11 cellular contexts compared by ENCODE assay signal in genomic region chr9:120933310-120934044, GRCh38. TPM values are rescaled to one million over a fixed set of nuclear protein-coding genes. Genes with fewer than 3 reads are reported as not detected.
DNase-seq lines count a peak whose midpoint lies in the region; ATAC-seq and TF ChIP-seq lines count a peak whose summit lies in the region.
"Had no signal": no experiment of that assay in that cellular context is flagged by ENCODE, and none has a peak within 500 bp of the region (broad histone marks: within the 10 kb centered on the region; RNA-seq: fewer than 3 reads in every experiment).

No MANE protein-coding gene starts in this region.

- H3K9me2 ChIP-seq in Karpas-422 (replicated peaks; ENCODE audit: insufficient read depth, low read length): no peaks in the 10 kb centered on the region

- H3K9ac ChIP-seq in Karpas-422 (ENCODE audit: low read length): peak overlapping the region; percentile 81

- no peak for ATAC-seq in activated CD4-positive, alpha-beta T cell treated with anti-CD3 and anti-CD28 coated beads for 36 hours
- no peak for ATAC-seq in stimulated activated memory B cell treated with anti-CD40 and anti-IgM and Interleukin-4, amounts not matched to agents 10 μg/mL and 1 μg/mL and 100 μg/mL, for 72 hours
- ATAC-seq in GM19395 (IDR thresholded peaks at IDR 0.05; ENCODE audit: unreplicated experiment) (no peak), GM19351 (IDR thresholded peaks at IDR 0.05; ENCODE audit: unreplicated experiment) (no peak)

- peak overlapping the region; percentile 22 for H3K4me3 Mint-ChIP-seq in activated CD4-positive, alpha-beta T cell treated with anti-CD3 and anti-CD28 coated beads for 36 hours
- no peak overlapping the region for H3K4me3 Mint-ChIP-seq in chondrocyte (ENCODE audit: unreplicated experiment)
- H3K4me3 Mint-ChIP-seq in stimulated activated memory B cell treated with anti-CD40 and anti-IgM and Interleukin-4, amounts not matched to agents 10 μg/mL and 1 μg/mL and 100 μg/mL, for 72 hours: no peak overlapping the region

- H3K36me3 Mint-ChIP-seq in activated CD4-positive, alpha-beta T cell treated with anti-CD3 and anti-CD28 coated beads for 36 hours (ENCODE audit: low read depth): peaks cover 3% of the 10 kb centered on the region
- no peaks in the 10 kb centered on the region for H3K36me3 Mint-ChIP-seq in chondrocyte (ENCODE audit: low read depth)
- H3K36me3 Mint-ChIP-seq in stimulated activated memory B cell treated with anti-CD40 and anti-IgM and Interleukin-4, amounts not matched to agents 10 μg/mL and 1 μg/mL and 100 μg/mL, for 72 hours: no peaks in the 10 kb centered on the region

- H3K27ac ChIP-seq in Karpas-422 (ENCODE audit: low read length): peak overlapping the region; percentile 100

- peak overlapping the region; percentile 81 for H3K4me2 ChIP-seq in Karpas-422 (ENCODE audit: low read depth, low read length, poor library complexity, severe bottlenecking)

- H2AFZ ChIP-seq in Karpas-422 (ENCODE audit: low read length): no peak overlapping the region; the same call in 1 of the 2 replicates

- no peaks in the 10 kb centered on the region for H3K9me3 ChIP-seq in Karpas-422 (ENCODE audit: low read length)
- H3K9me3 ChIP-seq: Peyer's patch had no signal

- H3K79me2 ChIP-seq in Karpas-422 (ENCODE audit: low read length): no peaks in the 10 kb centered on the region

- H3K4me1 Mint-ChIP-seq in activated CD4-positive, alpha-beta T cell treated with anti-CD3 and anti-CD28 coated beads for 36 hours: peaks cover 81% of the 10 kb centered on the region
- peaks cover 90% of the 10 kb centered on the region for H3K4me1 Mint-ChIP-seq in chondrocyte (ENCODE audit: low read depth)
- peaks cover 90% of the 10 kb centered on the region for H3K4me1 Mint-ChIP-seq in stimulated activated memory B cell treated with anti-CD40 and anti-IgM and Interleukin-4, amounts not matched to agents 10 μg/mL and 1 μg/mL and 100 μg/mL, for 72 hours

- H3K9me3 Mint-ChIP-seq in activated CD4-positive, alpha-beta T cell treated with anti-CD3 and anti-CD28 coated beads for 36 hours (ENCODE audit: low read depth): peaks cover 1% of the 10 kb centered on the region
- H3K9me3 Mint-ChIP-seq in chondrocyte (ENCODE audit: low read depth): no peaks in the 10 kb centered on the region
- H3K9me3 Mint-ChIP-seq in stimulated activated memory B cell treated with anti-CD40 and anti-IgM and Interleukin-4, amounts not matched to agents 10 μg/mL and 1 μg/mL and 100 μg/mL, for 72 hours: no peaks in the 10 kb centered on the region

- DNase-seq in activated CD4-positive, alpha-beta T cell treated with anti-CD3 and anti-CD28 coated beads for 36 hours: no peak
- no peak for DNase-seq in activated CD4-positive, alpha-beta T cell treated with anti-CD3 and anti-CD28 coated beads, Interleukin-2, amount 50 U/mL, for 4 hours
- DNase-seq in Karpas-422 (peak; percentile 68), chondrocyte (ENCODE audit: low spot score) (no peak), NCI-H2171 treated with DMSO at 0.1 percent for 48 hours (lab: John Stamatoyannopoulos, UW) (no peak)
- DNase-seq: activated effector memory CD4-positive, alpha-beta T cell treated with anti-CD3 and anti-CD28 coated beads, Interleukin-2, amount 50 U/mL, for 16 hours; kidney glomerular epithelial cell had no signal

- H3K27me3 Mint-ChIP-seq in activated CD4-positive, alpha-beta T cell treated with anti-CD3 and anti-CD28 coated beads for 36 hours: no peaks in the 10 kb centered on the region
- H3K27me3 Mint-ChIP-seq in chondrocyte (ENCODE audit: low read depth): no peaks in the 10 kb centered on the region
- H3K27me3 Mint-ChIP-seq in stimulated activated memory B cell treated with anti-CD40 and anti-IgM and Interleukin-4, amounts not matched to agents 10 μg/mL and 1 μg/mL and 100 μg/mL, for 72 hours: no peaks in the 10 kb centered on the region

- no peaks in the 10 kb centered on the region for H3K36me3 ChIP-seq in Karpas-422 (ENCODE audit: insufficient read depth, low read length)
- H3K36me3 ChIP-seq: Peyer's patch had no signal

- peaks cover 89% of the 10 kb centered on the region for H3K4me1 ChIP-seq in Karpas-422 (ENCODE audit: low read length)

- POLR2A ChIA-PET in activated CD4-positive, alpha-beta T cell treated with anti-CD3 and anti-CD28 coated beads for 36 hours (lab: Charles Lee): interaction anchor here (0.8 to 1.7 kb wide), 3 partner anchors 9 to 87 kb away, joined by 3 to 4 read pairs (median 3); no protein-coding TSS in a partner anchor

- no peaks in the 10 kb centered on the region for H3K27me3 ChIP-seq in Karpas-422 (ENCODE audit: low read length)
- H3K27me3 ChIP-seq: Peyer's patch had no signal

- H3K27ac Mint-ChIP-seq in activated CD4-positive, alpha-beta T cell treated with anti-CD3 and anti-CD28 coated beads for 36 hours: peak overlapping the region; percentile 97
- peak overlapping the region; percentile 99 for H3K27ac Mint-ChIP-seq in chondrocyte (ENCODE audit: unreplicated experiment)
- H3K27ac Mint-ChIP-seq in stimulated activated memory B cell treated with anti-CD40 and anti-IgM and Interleukin-4, amounts not matched to agents 10 μg/mL and 1 μg/mL and 100 μg/mL, for 72 hours: peak overlapping the region; percentile 98

- intact Hi-C loops in activated CD4-positive, alpha-beta T cell treated with anti-CD3 and anti-CD28 coated beads for 36 hours (cut with DNase I, micrococcal nuclease): loop anchor here in 1 of 2 experiments (10.0 kb wide), 1 partner anchor 349 kb away; the partner anchor contains the start of gene CDK5RAP2

- H4K20me1 ChIP-seq in Karpas-422 (ENCODE audit: insufficient read depth, low read depth, low read length): no peaks in the 10 kb centered on the region

- CTCF ChIA-PET in activated CD4-positive, alpha-beta T cell treated with anti-CD3 and anti-CD28 coated beads for 36 hours (lab: Charles Lee): interaction anchor here (0.6 to 1.4 kb wide), 8 partner anchors 10 to 177 kb away, joined by 3 to 6 read pairs (median 4); no protein-coding TSS in a partner anchor

- peak overlapping the region; percentile 59 for H3K4me3 ChIP-seq in Karpas-422 (ENCODE audit: low read length)
- H3K4me3 ChIP-seq: Peyer's patch had no signal

- TF ChIP-seq CTCF in chondrocyte (IDR thresholded peaks at IDR 0.05): no peak

RNA-seq across cellular contexts. Expression of gene TRAF1, which starts 6.9 kb away (rescaled TPM):
- 100 to 1,000 TPM; 103 to 113 TPM for total RNA-seq in activated CD4-positive, alpha-beta T cell treated with anti-CD3 and anti-CD28 coated beads for 36 hours
- total RNA-seq in Karpas-422 (2014; rRNA removed; shearing (Covaris generic); ENCODE audit: low replicate concordance): 18.8 and 23.8 TPM in 2 replicates
- total RNA-seq in chondrocyte: 10.0 to 11.3 TPM (median 10.8 TPM) in 3 replicates

RNA-seq across cellular contexts. Expression of gene PHF19, which starts 56.5 kb away (rescaled TPM):
- 100 to 1,000 TPM; 168 to 169 TPM for total RNA-seq in activated CD4-positive, alpha-beta T cell treated with anti-CD3 and anti-CD28 coated beads for 36 hours
- 34.8 and 76.9 TPM in 2 replicates for total RNA-seq in Karpas-422 (2014; rRNA removed; shearing (Covaris generic); ENCODE audit: low replicate concordance)
- 73.5 to 115 TPM (median 77.8 TPM) in 3 replicates for total RNA-seq in chondrocyte
